ENCODE assay signal across 8 cellular contexts in the genomic region with DNA sequence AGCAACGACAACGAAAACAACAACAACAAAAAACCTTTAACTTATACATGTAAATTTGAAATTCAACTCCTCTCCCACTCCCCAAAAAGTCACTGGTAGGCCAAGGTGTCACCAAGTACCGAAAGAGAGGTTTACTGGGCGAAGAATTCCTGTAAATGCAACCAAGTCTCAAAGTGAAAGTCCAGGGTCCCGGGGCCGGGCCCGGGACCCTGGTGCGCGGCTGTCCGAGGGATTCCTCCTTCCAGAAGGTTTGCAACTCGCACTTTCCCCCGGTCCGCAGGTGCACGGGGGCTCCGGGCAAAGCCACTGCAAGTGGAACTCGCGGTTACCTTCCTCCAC. TPM values are rescaled to one million over a fixed set of nuclear protein-coding genes. Genes with fewer than 3 reads are reported as not detected.
A peak's percentile ranks its signal among the peaks of the same experiment; 100 is the strongest.
DNase-seq lines count a peak whose midpoint lies in the region; ATAC-seq and TF ChIP-seq lines count a peak whose summit lies in the region.

No MANE protein-coding gene starts in this region.

- H3K27me3 Mint-ChIP-seq in Caco-2 (ENCODE audit: insufficient read depth, unreplicated experiment) (no peaks in the 10 kb centered on the region), endothelial cell (ENCODE audit: unreplicated experiment) (peaks cover 16% of the 10 kb centered on the region), osteocyte (ENCODE audit: unreplicated experiment) (no peaks in the 10 kb centered on the region)

- H3K9ac ChIP-seq in PC-3 (ENCODE audit: low read length) = peak overlapping the region; percentile 90

- peaks cover 63% of the 10 kb centered on the region for H3K4me1 ChIP-seq in Caco-2
- peaks cover 41% of the 10 kb centered on the region for H3K4me1 ChIP-seq in PC-3 (ENCODE audit: insufficient read depth, low read length)

- H2AFZ ChIP-seq in PC-3 (ENCODE audit: low read length) = no peak overlapping the region

- peak overlapping the region; percentile 91 for H3K4me2 ChIP-seq in PC-3 (ENCODE audit: low read length)

- peaks cover 58% of the 10 kb centered on the region for H3K79me2 ChIP-seq in PC-3 (ENCODE audit: low read length)

- CTCF ChIA-PET in Caco-2 (lab: Charles Lee) = no interaction called here
- CTCF ChIA-PET in PC-3 (lab: Charles Lee) = no interaction called here

- H3K9me3 ChIP-seq in Caco-2 (no peaks in the 10 kb centered on the region), PC-3 (ENCODE audit: low read length) (no peaks in the 10 kb centered on the region)

- H3K36me3 ChIP-seq in Caco-2 (ENCODE audit: control insufficient read depth, insufficient read depth, low read length) = no peaks in the 10 kb centered on the region
- H3K36me3 ChIP-seq in PC-3 (ENCODE audit: low read depth, low read length) = peaks cover 5% of the 10 kb centered on the region; the same call in 1 of the 2 replicates

- H3K27ac Mint-ChIP-seq in Caco-2 (ENCODE audit: unreplicated experiment) = peak overlapping the region; percentile 77
- peak overlapping the region; percentile 95 for H3K27ac Mint-ChIP-seq in endothelial cell (ENCODE audit: unreplicated experiment)
- H3K27ac Mint-ChIP-seq in osteocyte (ENCODE audit: unreplicated experiment) = peak overlapping the region; percentile 91

- H3K36me3 Mint-ChIP-seq in Caco-2 (ENCODE audit: insufficient read depth, unreplicated experiment) = peaks cover 54% of the 10 kb centered on the region
- H3K36me3 Mint-ChIP-seq in endothelial cell (ENCODE audit: low read depth, unreplicated experiment) = peaks cover 5% of the 10 kb centered on the region
- peaks cover 4% of the 10 kb centered on the region for H3K36me3 Mint-ChIP-seq in osteocyte (ENCODE audit: unreplicated experiment)

- TF ChIP-seq CTCF in Caco-2 (IDR thresholded peaks at IDR 0.05; ENCODE audit: insufficient read depth in 1 of 2, low read depth in 1 of 2, low read length in 1 of 2, severe bottlenecking in 1 of 2, unreplicated experiment in 1 of 2) (no peak), PC-3 (conservative IDR thresholded peaks at IDR 0.05; ENCODE audit: low read depth, low read length) (no peak), endothelial cell (IDR thresholded peaks at IDR 0.05; ENCODE audit: unreplicated experiment) (no peak), osteocyte (IDR thresholded peaks at IDR 0.05) (no peak), GM20000 (IDR thresholded peaks at IDR 0.05; ENCODE audit: extremely low read depth, missing control alignments) (no peak)

- no peak for DNase-seq in Caco-2
- DNase-seq in PC-3 = no peak
- no peak for DNase-seq in endothelial cell (ENCODE audit: low spot score)
- DNase-seq in osteocyte (ENCODE audit: extremely low spot score, unreplicated experiment) = no peak
- no peak for DNase-seq in GM20000 (ENCODE audit: low spot score)
- DNase-seq in NCI-H2081 (lab: John Stamatoyannopoulos, UW) = no peak

- intact Hi-C loops in Caco-2 (cut with micrococcal nuclease; ENCODE audit: unreplicated experiment) (loop anchor here (10.0 kb wide), 1 partner anchor 199 kb away; no protein-coding TSS in a partner anchor), PC-3 (cut with micrococcal nuclease) (loop anchor here (10.0 kb wide), 2 partner anchors 131 to 269 kb away; no protein-coding TSS in a partner anchor)

- no peaks in the 10 kb centered on the region for H3K27me3 ChIP-seq in Caco-2 (replicated peaks; ENCODE audit: control insufficient read depth, insufficient read depth, low read length)
- H3K27me3 ChIP-seq in PC-3 (ENCODE audit: low read length) = no peaks in the 10 kb centered on the region

- peak overlapping the region; percentile 92 for H3K4me3 ChIP-seq in Caco-2 (ENCODE audit: low read depth, low read length)
- peak overlapping the region; percentile 99 for H3K4me3 ChIP-seq in PC-3 (ENCODE audit: low read length)

- H3K4me3 Mint-ChIP-seq in Caco-2 (ENCODE audit: unreplicated experiment) = peak overlapping the region; percentile 95
- peak overlapping the region; percentile 99 for H3K4me3 Mint-ChIP-seq in endothelial cell (ENCODE audit: unreplicated experiment)
- peak overlapping the region; percentile 92 for H3K4me3 Mint-ChIP-seq in osteocyte (ENCODE audit: unreplicated experiment)

- POLR2A ChIA-PET in Caco-2 (lab: Charles Lee) = no interaction called here
- POLR2A ChIA-PET in PC-3 (lab: Charles Lee; ENCODE audit: unreplicated experiment) = interaction anchor here (0.6 kb wide), 1 partner anchor 97 kb away, joined by 5 read pairs; no protein-coding TSS in a partner anchor

- no peak for ATAC-seq in PC-3
- no peak for ATAC-seq in GM18858 (IDR thresholded peaks at IDR 0.05; ENCODE audit: unreplicated experiment)
- no peak for ATAC-seq in HG02623 (IDR thresholded peaks at IDR 0.05; ENCODE audit: unreplicated experiment)

- no peaks in the 10 kb centered on the region for H3K9me3 Mint-ChIP-seq in Caco-2 (ENCODE audit: unreplicated experiment)
- H3K9me3 Mint-ChIP-seq in endothelial cell (ENCODE audit: unreplicated experiment) = no peaks in the 10 kb centered on the region
- H3K9me3 Mint-ChIP-seq in osteocyte (ENCODE audit: unreplicated experiment) = no peaks in the 10 kb centered on the region

- peaks cover 44% of the 10 kb centered on the region for H4K20me1 ChIP-seq in PC-3 (ENCODE audit: low read length)

- H3K9me2 ChIP-seq in PC-3 (replicated peaks; ENCODE audit: low read length) = no peaks in the 10 kb centered on the region

- H3K4me1 Mint-ChIP-seq in Caco-2 (ENCODE audit: low read depth, unreplicated experiment) (peaks cover 66% of the 10 kb centered on the region), endothelial cell (ENCODE audit: unreplicated experiment) (peaks cover 64% of the 10 kb centered on the region), osteocyte (ENCODE audit: unreplicated experiment) (peaks cover 56% of the 10 kb centered on the region)

- no peak overlapping the region; the same call in 1 of the 2 replicates for H3K27ac ChIP-seq in PC-3 (ENCODE audit: low read length)

- BruUV-seq in Caco-2 (replicated peaks; lab: Mats Ljungman, UMichigan) = no TSS peak
- no TSS peak for BruUV-seq in PC-3 (replicated peaks; lab: Mats Ljungman, UMichigan)

- H3F3A ChIP-seq in PC-3 (ENCODE audit: low read length, unreplicated experiment) = no peaks in the 10 kb centered on the region

RNA-seq across cellular contexts. Expression of a gene that starts 1.1 kb away (rescaled TPM):
- total RNA-seq in Caco-2 (2022) = 244 and 253 TPM in 2 replicates
- total RNA-seq in PC-3 (2014; rRNA removed) = 52.4 and 57.0 TPM in 2 replicates
- 92.3 TPM for total RNA-seq in endothelial cell (ENCODE audit: unreplicated experiment)
- 139 and 142 TPM in 2 replicates for total RNA-seq in osteocyte
